Comparison of ENCODE assay signal across 14 cellular contexts in genomic region chr7:154947604-154948003, GRCh38.
"Had no signal": no experiment of that assay in that cellular context is flagged by ENCODE, and none has a peak within 500 bp of the region (broad histone marks: within the 10 kb centered on the region; RNA-seq: fewer than 3 reads in every experiment).

No MANE protein-coding gene starts in this region.

- H3K9me3 Mint-ChIP-seq: activated T-helper 17 cell treated with anti-CD3 and anti-CD28 coated beads, Interleukin-2, amount 50 U/mL, for 72 hours; mesothelial cell of epicardium; T-helper 2 cell treated with Interferon-gamma antibody and Interleukin-4, amounts not matched to agents 5 μg/mL and 100 μg/mL, for 36 hours had no signal

- ATAC-seq: activated T-helper 17 cell treated with anti-CD3 and anti-CD28 coated beads, Interleukin-2, amount 50 U/mL, for 72 hours; left colon; lower lobe of right lung had no signal

- H3K27me3 ChIP-seq: breast epithelium, sigmoid colon had no signal

- H3K4me1 ChIP-seq: breast epithelium, lower lobe of right lung, sigmoid colon had no signal

- H3K27ac ChIP-seq: breast epithelium, lower lobe of right lung, sigmoid colon had no signal

- H3K27me3 Mint-ChIP-seq: activated T-helper 17 cell treated with anti-CD3 and anti-CD28 coated beads, Interleukin-2, amount 50 U/mL, for 72 hours had no signal

- H3K4me3 ChIP-seq: breast epithelium, lower lobe of right lung, sigmoid colon had no signal

- H3K4me1 Mint-ChIP-seq: activated T-helper 17 cell treated with anti-CD3 and anti-CD28 coated beads, Interleukin-2, amount 50 U/mL, for 72 hours had no signal

- DNase-seq: activated naive CD4-positive, alpha-beta T cell treated with Interleukin-2 at 50 U/mL for 16 hours; aorta; cerebellar nuclear complex; effector memory CD4-positive, alpha-beta T cell; foreskin melanocyte; left colon; lower lobe of right lung; sigmoid colon; stimulated activated CD4-positive, alpha-beta T cell treated with anti-CD3 and anti-CD28 coated beads, Interleukin-12 subunit alpha, Interleukin-12 subunit beta, amount 100 ng/mL, for 4 hours; stimulated activated CD4-positive, alpha-beta T cell treated with anti-CD3 and anti-CD28 coated beads, Interleukin-2, amount 100 ng/mL, for 24 hours had no signal

- H3K9me3 ChIP-seq: breast epithelium, lower lobe of right lung, sigmoid colon had no signal

- H3K4me3 Mint-ChIP-seq: activated T-helper 17 cell treated with anti-CD3 and anti-CD28 coated beads, Interleukin-2, amount 50 U/mL, for 72 hours; mesothelial cell of epicardium; T-helper 2 cell treated with Interferon-gamma antibody and Interleukin-4, amounts not matched to agents 5 μg/mL and 100 μg/mL, for 36 hours had no signal

- H3K27ac Mint-ChIP-seq: activated T-helper 17 cell treated with anti-CD3 and anti-CD28 coated beads, Interleukin-2, amount 50 U/mL, for 72 hours; mesothelial cell of epicardium; T-helper 2 cell treated with Interferon-gamma antibody and Interleukin-4, amounts not matched to agents 5 μg/mL and 100 μg/mL, for 36 hours had no signal
